1 cellular context compared by ENCODE assay signal in genomic region chr19:44643605-44644390, GRCh38.
TF ChIP-seq lines count a peak whose summit lies in the region.

PVR (plus strand) TSS chr19:44643910; CDS start chr19:44644097, 187 bp downstream.

TF ChIP-seq in SK-N-SH, 30 proteins besides CTCF, POLR2A, EP300 and RAD21 (continued from another document):
- TF ChIP-seq, protein P1, sequence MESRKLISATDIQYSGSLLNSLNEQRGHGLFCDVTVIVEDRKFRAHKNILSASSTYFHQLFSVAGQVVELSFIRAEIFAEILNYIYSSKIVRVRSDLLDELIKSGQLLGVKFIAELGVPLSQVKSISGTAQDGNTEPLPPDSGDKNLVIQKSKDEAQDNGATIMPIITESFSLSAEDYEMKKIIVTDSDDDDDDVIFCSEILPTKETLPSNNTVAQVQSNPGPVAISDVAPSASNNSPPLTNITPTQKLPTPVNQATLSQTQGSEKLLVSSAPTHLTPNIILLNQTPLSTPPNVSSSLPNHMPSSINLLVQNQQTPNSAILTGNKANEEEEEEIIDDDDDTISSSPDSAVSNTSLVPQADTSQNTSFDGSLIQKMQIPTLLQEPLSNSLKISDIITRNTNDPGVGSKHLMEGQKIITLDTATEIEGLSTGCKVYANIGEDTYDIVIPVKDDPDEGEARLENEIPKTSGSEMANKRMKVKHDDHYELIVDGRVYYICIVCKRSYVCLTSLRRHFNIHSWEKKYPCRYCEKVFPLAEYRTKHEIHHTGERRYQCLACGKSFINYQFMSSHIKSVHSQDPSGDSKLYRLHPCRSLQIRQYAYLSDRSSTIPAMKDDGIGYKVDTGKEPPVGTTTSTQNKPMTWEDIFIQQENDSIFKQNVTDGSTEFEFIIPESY (IDR thresholded peaks at IDR 0.05; ENCODE audit: borderline replicate concordance, low read depth) = no peak
- peak; percentile 26; the same call in 1 of the 2 replicates for TF ChIP-seq SIN3A (IDR thresholded peaks at IDR 0.05; ENCODE audit: borderline replicate concordance, low read depth, low read length)
